ENCODE assay signal across 15 cellular contexts in genomic region chr1:230704830-230705229, GRCh38. TPM values are rescaled to one million over a fixed set of nuclear protein-coding genes. Genes with fewer than 3 reads are reported as not detected.
DNase-seq lines count a peak whose midpoint lies in the region; ATAC-seq and TF ChIP-seq lines count a peak whose summit lies in the region.
"Had no signal": no experiment of that assay in that cellular context is flagged by ENCODE, and none has a peak within 500 bp of the region (broad histone marks: within the 10 kb centered on the region; RNA-seq: fewer than 3 reads in every experiment).

No MANE protein-coding gene starts in this region.

- 90% methylated on average over 7 of the region's 7 CpGs for WGBS in esophagus muscularis mucosa

- H3K36me3 ChIP-seq in Caco-2 (ENCODE audit: control insufficient read depth, insufficient read depth, low read length), result peaks cover 9% of the 10 kb centered on the region; the same call in 1 of the 2 replicates
- H3K36me3 ChIP-seq in HEK293 (ENCODE audit: control insufficient read depth in 2 of 2, insufficient read depth in 1 of 2, low read length in 2 of 2), result no peaks in the 10 kb centered on the region
- peaks cover 0 to 44% (median 0%) of the 10 kb centered on the region in 4 donors for H3K36me3 ChIP-seq in esophagus muscularis mucosa
- no peaks in the 10 kb centered on the region for H3K36me3 ChIP-seq in neural progenitor cell
- H3K36me3 ChIP-seq: HAP-1 had no signal

- TF ChIP-seq CTCF in Caco-2 (IDR thresholded peaks at IDR 0.05; ENCODE audit: insufficient read depth in 1 of 2, low read depth in 1 of 2, low read length in 1 of 2, severe bottlenecking in 1 of 2, unreplicated experiment in 1 of 2) (no peak), HEK293 (tag by site-specific recombination; IDR thresholded peaks at IDR 0.05) (no peak), esophagus muscularis mucosa (IDR thresholded peaks at IDR 0.05) (no peak), neural progenitor cell (IDR thresholded peaks at IDR 0.05) (no peak), dorsolateral prefrontal cortex (IDR thresholded peaks at IDR 0.05 in 54 of 56, conservative IDR thresholded peaks at IDR 0.05 in 2 of 56; ENCODE audit: low read depth in 1 of 56, partially characterized antibody in 56 of 56) (no peak)

- no TSS peak for BruUV-seq in Caco-2 (replicated peaks; lab: Mats Ljungman, UMichigan)

- H3K27ac Mint-ChIP-seq in Caco-2 (ENCODE audit: unreplicated experiment), result peak overlapping the region; percentile 96
- H3K27ac Mint-ChIP-seq in neural progenitor cell, result no peak overlapping the region
- H3K27ac Mint-ChIP-seq: CD4-positive, alpha-beta memory T cell had no signal

- TF ChIP-seq EP300 in esophagus muscularis mucosa (IDR thresholded peaks at IDR 0.05), result no peak

- H3K4me3 ChIP-seq in Caco-2 (ENCODE audit: low read depth, low read length) (no peak overlapping the region), HEK293 (ENCODE audit: low read depth, low read length) (no peak overlapping the region), esophagus muscularis mucosa (no peak overlapping the region), neural progenitor cell (no peak overlapping the region), dorsolateral prefrontal cortex (no peak overlapping the region)
- H3K4me3 ChIP-seq: HAP-1 had no signal

- H3K9me3 ChIP-seq in Caco-2, result no peaks in the 10 kb centered on the region
- no peaks in the 10 kb centered on the region for H3K9me3 ChIP-seq in HEK293 (ENCODE audit: control insufficient read depth, insufficient read depth, low read depth, low read length)
- H3K9me3 ChIP-seq in esophagus muscularis mucosa, result no peaks in the 10 kb centered on the region
- no peaks in the 10 kb centered on the region for H3K9me3 ChIP-seq in neural progenitor cell (ENCODE audit: low read depth)
- H3K9me3 ChIP-seq: HAP-1 had no signal

- H2AFZ ChIP-seq in neural progenitor cell (replicated peaks), result no peak overlapping the region

- ATAC-seq in HG03175 (IDR thresholded peaks at IDR 0.05; ENCODE audit: unreplicated experiment), result no peak

- H3K9me3 Mint-ChIP-seq in Caco-2 (ENCODE audit: unreplicated experiment), result no peaks in the 10 kb centered on the region
- no peaks in the 10 kb centered on the region for H3K9me3 Mint-ChIP-seq in neural progenitor cell
- H3K9me3 Mint-ChIP-seq: CD4-positive, alpha-beta memory T cell had no signal

- peaks cover 28% of the 10 kb centered on the region for H3K36me3 Mint-ChIP-seq in Caco-2 (ENCODE audit: insufficient read depth, unreplicated experiment)
- no peaks in the 10 kb centered on the region for H3K36me3 Mint-ChIP-seq in neural progenitor cell
- H3K36me3 Mint-ChIP-seq: CD4-positive, alpha-beta memory T cell had no signal

- H3K4me3 Mint-ChIP-seq in Caco-2 (ENCODE audit: unreplicated experiment) (no peak overlapping the region), neural progenitor cell (peak overlapping the region; percentile 63)
- H3K4me3 Mint-ChIP-seq: CD4-positive, alpha-beta memory T cell had no signal

- H3K4me2 ChIP-seq in neural progenitor cell, result no peak overlapping the region

- no peaks in the 10 kb centered on the region for H3K79me2 ChIP-seq in neural progenitor cell (ENCODE audit: low read depth)

- H3K27ac ChIP-seq in HEK293 (ENCODE audit: extremely low read depth, low read depth, low read length) (no peak overlapping the region), esophagus muscularis mucosa (replicated peaks in 1 of 4) (no peak overlapping the region), neural progenitor cell (no peak overlapping the region), dorsolateral prefrontal cortex (no peak overlapping the region)

- CTCF ChIA-PET in Caco-2 (lab: Charles Lee), result no interaction called here
- CTCF ChIA-PET in HEK293 (lab: Yijun Ruan, JAX), result interaction anchor here (0.6 to 1.0 kb wide), 3 partner anchors 62 to 79 kb away, joined by 3 read pairs; no protein-coding TSS in a partner anchor

- H3K27me3 Mint-ChIP-seq in Caco-2 (ENCODE audit: insufficient read depth, unreplicated experiment), result no peaks in the 10 kb centered on the region
- H3K27me3 Mint-ChIP-seq in neural progenitor cell (ENCODE audit: insufficient read depth, low read depth), result peaks cover 10% of the 10 kb centered on the region

- peaks cover 64% of the 10 kb centered on the region for H3K4me1 Mint-ChIP-seq in Caco-2 (ENCODE audit: low read depth, unreplicated experiment)
- peaks cover 38% of the 10 kb centered on the region for H3K4me1 Mint-ChIP-seq in neural progenitor cell

- POLR2A ChIA-PET in Caco-2 (lab: Charles Lee) (no interaction called here), HEK293 (lab: Yijun Ruan, JAX) (interaction anchor here (1.5 kb wide), 1 partner anchor 11 kb away, joined by 3 read pairs; no protein-coding TSS in a partner anchor)

- H3K27me3 ChIP-seq in Caco-2 (replicated peaks; ENCODE audit: control insufficient read depth, insufficient read depth, low read length) (no peaks in the 10 kb centered on the region), esophagus muscularis mucosa (no peaks in the 10 kb centered on the region), neural progenitor cell (no peaks in the 10 kb centered on the region), dorsolateral prefrontal cortex (no peaks in the 10 kb centered on the region)

- TF ChIP-seq POLR2A in esophagus muscularis mucosa (IDR thresholded peaks at IDR 0.05; ENCODE audit: low read depth), result no peak

- peaks cover 64% of the 10 kb centered on the region for H3K4me1 ChIP-seq in Caco-2
- no peaks in the 10 kb centered on the region for H3K4me1 ChIP-seq in HEK293 (ENCODE audit: control insufficient read depth, insufficient read depth, low read length)
- no peaks in the 10 kb centered on the region for H3K4me1 ChIP-seq in esophagus muscularis mucosa
- peaks cover 7% of the 10 kb centered on the region for H3K4me1 ChIP-seq in neural progenitor cell
- H3K4me1 ChIP-seq: HAP-1 had no signal

- H4K20me1 ChIP-seq in neural progenitor cell (ENCODE audit: low read depth), result no peaks in the 10 kb centered on the region

- DNase-seq in Caco-2, result no peak
- DNase-seq in esophagus muscularis mucosa (ENCODE audit: extremely low spot score), result peak; percentile 81
- DNase-seq in neural progenitor cell (ENCODE audit: low spot score), result no peak
- no peak for DNase-seq in dorsolateral prefrontal cortex
- DNase-seq: C1 segment of cervical spinal cord; CD4-positive, alpha-beta memory T cell; COR-L47; DMS153; DND-41; GOT3 had no signal

- H3K9ac ChIP-seq in neural progenitor cell, result no peak overlapping the region

- intact Hi-C loops in Caco-2 (cut with micrococcal nuclease; ENCODE audit: unreplicated experiment), result no loop called here
- intact Hi-C loops in esophagus muscularis mucosa (cut with DNase I), result no loop called here
- intact Hi-C loops in dorsolateral prefrontal cortex (cut with DNase I), result loop anchor here in 1 of 2 donors (5.0 kb wide), 1 partner anchor 63 kb away; the partner anchor contains the start of gene COG2

- H3F3A ChIP-seq in neural progenitor cell (ENCODE audit: low read depth), result no peaks in the 10 kb centered on the region

TF ChIP-seq in HEK293, 187 proteins besides CTCF, POLR2A, EP300 and RAD21:
- TF ChIP-seq ZNF146 (tag by site-specific recombination; IDR thresholded peaks at IDR 0.05) (peak; percentile 98), ZNF600 (tag by site-specific recombination; IDR thresholded peaks at IDR 0.05) (no peak), ZNF211 (tag by site-specific recombination; IDR thresholded peaks at IDR 0.05; ENCODE audit: low read depth) (no peak)

RNA-seq across cellular contexts. Expression of gene AGT, which starts 9.1 kb away (rescaled TPM):
- 38.6 and 41.9 TPM in 2 replicates for total RNA-seq in Caco-2 (2022)
- 10 to 100 TPM in 3 of 4 donors, 1 to 10 TPM in 1; 3.7 to 15.3 (median 12.3) TPM for total RNA-seq in esophagus muscularis mucosa
- 0.15 and 0.80 TPM in 2 replicates for total RNA-seq in neural progenitor cell (ENCODE audit: low replicate concordance)
- total RNA-seq in dorsolateral prefrontal cortex, result 100 to 1,000 TPM in 114 of 120 experiments, 10 to 100 TPM in 6; 75.7 to 327 (median 176) TPM
- total RNA-seq: A673; CD4-positive, alpha-beta memory T cell had no signal

RNA-seq across cellular contexts. Expression of gene CAPN9, which starts 42.4 kb away (rescaled TPM):
- total RNA-seq in Caco-2 (2022), result 0.28 and 0.39 TPM in 2 replicates
- total RNA-seq in esophagus muscularis mucosa, result not detected
- total RNA-seq in neural progenitor cell (ENCODE audit: low replicate concordance), result 0.15 and 0.19 TPM in 2 replicates
- total RNA-seq in dorsolateral prefrontal cortex, result 1 to 10 TPM in 71 of 120 experiments, under 1 TPM in 43, not detected in 6; 0.22 to 5.4 (median 1.3) TPM
- total RNA-seq: A172; A673; CD4-positive, alpha-beta memory T cell had no signal
